8 cellular contexts compared by ENCODE assay signal in genomic region chr1:108692724-108693655, GRCh38. TPM values are rescaled to one million over a fixed set of nuclear protein-coding genes. Genes with fewer than 3 reads are reported as not detected.
DNase-seq lines count a peak whose midpoint lies in the region; TF ChIP-seq lines count a peak whose summit lies in the region.

No MANE protein-coding gene starts in this region.

- H3K27me3 ChIP-seq in Caco-2 (replicated peaks; ENCODE audit: control insufficient read depth, insufficient read depth, low read length) = no peaks in the 10 kb centered on the region
- H3K27me3 ChIP-seq in OCI-LY1 (ENCODE audit: insufficient read depth, low read length) = no peaks in the 10 kb centered on the region
- no peaks in the 10 kb centered on the region for H3K27me3 ChIP-seq in neuron (ENCODE audit: insufficient read depth, low read length)
- H3K27me3 ChIP-seq in testis = no peaks in the 10 kb centered on the region

- H2AFZ ChIP-seq in OCI-LY1 (ENCODE audit: low read length) (no peak overlapping the region), neuron (ENCODE audit: low read depth, low read length) (no peak overlapping the region)

- no peak for TF ChIP-seq POLR2A in testis (IDR thresholded peaks at IDR 0.05)

- WGBS in testis, 2 donors = 0% methylated on average over 21 to 36 of the region's 36 CpGs

- H3K4me3 Mint-ChIP-seq in Caco-2 (ENCODE audit: unreplicated experiment) = peak overlapping the region; percentile 99

- H3K4me1 ChIP-seq in Caco-2 (peaks cover 9% of the 10 kb centered on the region; the same call in 1 of the 2 replicates), OCI-LY1 (ENCODE audit: insufficient read depth, low read length, severe bottlenecking) (peaks cover 31% of the 10 kb centered on the region), neuron (ENCODE audit: insufficient read depth, low read length) (peaks cover 24% of the 10 kb centered on the region), testis (peaks cover 16% of the 10 kb centered on the region)

- CTCF ChIA-PET in Caco-2 (lab: Charles Lee) = interaction anchor here (0.7 to 1.5 kb wide), 4 partner anchors 32 to 184 kb away, joined by 3 to 11 read pairs (median 4); partner anchors contain the start of genes GPSM2 and HENMT1

- H3K79me2 ChIP-seq in OCI-LY1 (ENCODE audit: insufficient read depth, low read length) = peaks cover 39% of the 10 kb centered on the region

- intact Hi-C loops in Caco-2 (cut with micrococcal nuclease; ENCODE audit: unreplicated experiment) (loop anchor here (2.0 to 5.0 kb wide), 3 partner anchors 32 to 206 kb away; partner anchors contain the start of genes HENMT1 and STXBP3), testis (cut with DNase I; ENCODE audit: low total_unique reads) (no loop called here)

- no peaks in the 10 kb centered on the region for H3K9me3 ChIP-seq in Caco-2
- H3K9me3 ChIP-seq in OCI-LY1 (ENCODE audit: low read length) = no peaks in the 10 kb centered on the region
- no peaks in the 10 kb centered on the region for H3K9me3 ChIP-seq in neuron (ENCODE audit: low read length)
- H3K9me3 ChIP-seq in testis = no peaks in the 10 kb centered on the region

- H3K36me3 Mint-ChIP-seq in Caco-2 (ENCODE audit: insufficient read depth, unreplicated experiment) = peaks cover 35% of the 10 kb centered on the region

- H3F3A ChIP-seq in OCI-LY1 (ENCODE audit: insufficient read depth, low read length) = no peaks in the 10 kb centered on the region

- H3K9me2 ChIP-seq in OCI-LY1 (ENCODE audit: low read depth, low read length) = no peaks in the 10 kb centered on the region

- H4K20me1 ChIP-seq in OCI-LY1 (ENCODE audit: insufficient read depth, low read length) = 0 out of 2 replicates have a peak, but pooled peaks cover 2% of the 10 kb centered on the region

- peak overlapping the region; percentile 87 for H3K9ac ChIP-seq in OCI-LY1 (ENCODE audit: low read length)

- no peaks in the 10 kb centered on the region for H3K27me3 Mint-ChIP-seq in Caco-2 (ENCODE audit: insufficient read depth, unreplicated experiment)

- H3K4me2 ChIP-seq in OCI-LY1 (ENCODE audit: low read length) = peak overlapping the region; percentile 82

- peaks cover 7% of the 10 kb centered on the region for H3K4me1 Mint-ChIP-seq in Caco-2 (ENCODE audit: low read depth, unreplicated experiment)

- peak overlapping the region; percentile 87 for H3K27ac ChIP-seq in OCI-LY1 (ENCODE audit: low read depth, low read length, poor library complexity, severe bottlenecking)
- H3K27ac ChIP-seq in testis = peak overlapping the region; percentile 98 to 99

- H3K4me3 ChIP-seq in Caco-2 (ENCODE audit: low read depth, low read length) (peak overlapping the region; percentile 56), OCI-LY1 (ENCODE audit: low read depth, low read length, poor library complexity, severe bottlenecking) (peak overlapping the region; percentile 78), fibroblast of mammary gland (ENCODE audit: control insufficient read depth, low read depth, low read length) (peak overlapping the region; percentile 96), neuron (ENCODE audit: low read length) (peak overlapping the region; percentile 67), testis (peak overlapping the region; percentile 93 to 94)

- no TSS peak for BruUV-seq in Caco-2 (replicated peaks; lab: Mats Ljungman, UMichigan)

- H3K27ac Mint-ChIP-seq in Caco-2 (ENCODE audit: unreplicated experiment) = peak overlapping the region; percentile 65

- DNase-seq in Caco-2 (peak; percentile 55 to 60), GM20000 (ENCODE audit: low spot score) (peak; percentile 68), HS-27A (ENCODE audit: low read depth) (peak; percentile 76), fibroblast of mammary gland (ENCODE audit: low read depth) (peak; percentile 79), testis (peak; percentile 73)
- DNase-seq in activated T-helper 1 cell treated with anti-CD3 and anti-CD28 coated beads, Interleukin-2, amount 50 U/mL, for 16 hours (ENCODE audit: low read depth in 1 of 2, low spot score in 1 of 2) = peak; percentile 42 to 58

- no peak for TF ChIP-seq CTCF in Caco-2 (IDR thresholded peaks at IDR 0.05; ENCODE audit: insufficient read depth in 1 of 2, low read depth in 1 of 2, low read length in 1 of 2, severe bottlenecking in 1 of 2, unreplicated experiment in 1 of 2)
- TF ChIP-seq CTCF in GM20000 (IDR thresholded peaks at IDR 0.05; ENCODE audit: extremely low read depth, missing control alignments) = no peak
- TF ChIP-seq CTCF in OCI-LY1 (IDR thresholded peaks at IDR 0.05; ENCODE audit: low read length) = peak; percentile 49; the same call in 1 of the 2 replicates
- TF ChIP-seq CTCF in fibroblast of mammary gland (conservative IDR thresholded peaks at IDR 0.05; ENCODE audit: control insufficient read depth, insufficient read depth, low read depth, low read length) = peak; percentile 22
- no peak for TF ChIP-seq CTCF in testis (IDR thresholded peaks at IDR 0.05)

- POLR2A ChIA-PET in Caco-2 (lab: Charles Lee) = interaction anchor here (0.6 to 2.4 kb wide), 8 partner anchors 10 to 85 kb away, joined by 3 to 35 read pairs (median 4); partner anchors contain the start of gene HENMT1

- no peaks in the 10 kb centered on the region for H3K9me3 Mint-ChIP-seq in Caco-2 (ENCODE audit: unreplicated experiment)

- H3K36me3 ChIP-seq in Caco-2 (ENCODE audit: control insufficient read depth, insufficient read depth, low read length) = no peaks in the 10 kb centered on the region
- peaks cover 39% of the 10 kb centered on the region for H3K36me3 ChIP-seq in OCI-LY1 (ENCODE audit: insufficient read depth, low read length)
- H3K36me3 ChIP-seq in neuron (ENCODE audit: insufficient read depth, low read length) = peaks cover 29% of the 10 kb centered on the region
- no peaks in the 10 kb centered on the region for H3K36me3 ChIP-seq in testis (ENCODE audit: low read depth, missing control alignments)

RNA-seq across cellular contexts. Expression of gene PRPF38B, which starts 0.9 kb away (rescaled TPM):
- total RNA-seq in Caco-2 (2022) = 37.7 and 37.8 TPM in 2 replicates
- total RNA-seq in testis = 10 to 100 TPM; 28.1 to 29.0 TPM
- 8.6 TPM for polyA plus RNA-seq in testis (ENCODE audit: insufficient read depth, low read depth, low replicate concordance)

RNA-seq across cellular contexts. Expression of gene FNDC7, which starts 19.7 kb away (rescaled TPM):
- total RNA-seq in Caco-2 (2022) (0.16 TPM in 1 of 2 replicates, not detected in the other), testis (10 to 100 TPM in 1 of 2 donors, 1 to 10 TPM in 1; 7.6 to 11.2 TPM)
- 3.2 TPM for polyA plus RNA-seq in testis (ENCODE audit: insufficient read depth, low read depth, low replicate concordance)

RNA-seq across cellular contexts. Expression of gene HENMT1, which starts 32.1 kb away (rescaled TPM):
- total RNA-seq in Caco-2 (2022) (18.7 and 21.0 TPM in 2 replicates), testis (10 to 100 TPM; 70.9 to 72.0 TPM)
- 126 TPM for polyA plus RNA-seq in testis (ENCODE audit: insufficient read depth, low read depth, low replicate concordance)

RNA-seq across cellular contexts. Expression of gene STXBP3, which starts 53.5 kb away (rescaled TPM):
- total RNA-seq in Caco-2 (2022) (24.1 and 34.3 TPM in 2 replicates), testis (10 to 100 TPM; 59.6 to 71.8 TPM)
- 22.7 TPM for polyA plus RNA-seq in testis (ENCODE audit: insufficient read depth, low read depth, low replicate concordance)

Comparison
In these comparisons a context has a peak if more than half of its experiments do, and no peak if none do; other contexts are left out.
1. Peak in every context shown above with its lines: DNase-seq, H3K4me3 ChIP-seq and H3K27ac ChIP-seq.
2. CTCF ChIP-seq: peak in OCI-LY1 (single experiment) and fibroblast of mammary gland (single experiment); none in Caco-2 (0 of 2), GM20000 (single experiment) and testis (0 of 3).